2 cellular contexts compared by ENCODE assay signal in the genomic region with DNA sequence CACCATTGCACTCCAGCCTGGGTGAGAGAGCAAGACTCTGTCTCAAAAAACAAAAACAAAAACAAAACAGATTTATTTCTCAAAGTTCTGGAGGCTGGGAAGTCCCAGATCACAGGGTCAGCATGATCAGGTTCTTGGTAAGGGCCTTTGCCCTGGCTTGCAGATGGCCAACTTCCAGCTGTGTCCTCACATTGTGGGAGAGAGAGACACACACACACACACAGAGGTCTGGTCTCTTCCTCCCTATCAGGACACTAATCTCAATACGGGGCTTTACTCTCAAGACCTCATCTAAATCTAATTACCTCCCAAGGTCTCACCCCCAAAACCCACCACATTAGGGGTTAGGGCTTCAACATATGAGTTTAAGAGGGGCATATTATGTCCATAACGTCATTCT.
TF ChIP-seq lines count a peak whose summit lies in the region.

No MANE protein-coding gene starts in this region.

TF ChIP-seq in HCT116, 20 proteins besides CTCF, POLR2A, EP300 and RAD21 (continued from another document):
- TF ChIP-seq, protein P1, sequence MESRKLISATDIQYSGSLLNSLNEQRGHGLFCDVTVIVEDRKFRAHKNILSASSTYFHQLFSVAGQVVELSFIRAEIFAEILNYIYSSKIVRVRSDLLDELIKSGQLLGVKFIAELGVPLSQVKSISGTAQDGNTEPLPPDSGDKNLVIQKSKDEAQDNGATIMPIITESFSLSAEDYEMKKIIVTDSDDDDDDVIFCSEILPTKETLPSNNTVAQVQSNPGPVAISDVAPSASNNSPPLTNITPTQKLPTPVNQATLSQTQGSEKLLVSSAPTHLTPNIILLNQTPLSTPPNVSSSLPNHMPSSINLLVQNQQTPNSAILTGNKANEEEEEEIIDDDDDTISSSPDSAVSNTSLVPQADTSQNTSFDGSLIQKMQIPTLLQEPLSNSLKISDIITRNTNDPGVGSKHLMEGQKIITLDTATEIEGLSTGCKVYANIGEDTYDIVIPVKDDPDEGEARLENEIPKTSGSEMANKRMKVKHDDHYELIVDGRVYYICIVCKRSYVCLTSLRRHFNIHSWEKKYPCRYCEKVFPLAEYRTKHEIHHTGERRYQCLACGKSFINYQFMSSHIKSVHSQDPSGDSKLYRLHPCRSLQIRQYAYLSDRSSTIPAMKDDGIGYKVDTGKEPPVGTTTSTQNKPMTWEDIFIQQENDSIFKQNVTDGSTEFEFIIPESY (IDR thresholded peaks at IDR 0.05; ENCODE audit: extremely low read depth, insufficient replicate concordance, low read length), result no peak
- TF ChIP-seq EZH2phosphoT487 (IDR thresholded peaks at IDR 0.05; ENCODE audit: borderline replicate concordance), result no peak
- TF ChIP-seq TCF7L2 (IDR thresholded peaks at IDR 0.05; ENCODE audit: borderline replicate concordance, extremely low read depth, insufficient read depth, insufficient read length), result no peak
- TF ChIP-seq SRF (IDR thresholded peaks at IDR 0.05; ENCODE audit: low read depth), result no peak
- TF ChIP-seq CEBPB (IDR thresholded peaks at IDR 0.05; ENCODE audit: low read depth), result no peak
- TF ChIP-seq, protein P2, sequence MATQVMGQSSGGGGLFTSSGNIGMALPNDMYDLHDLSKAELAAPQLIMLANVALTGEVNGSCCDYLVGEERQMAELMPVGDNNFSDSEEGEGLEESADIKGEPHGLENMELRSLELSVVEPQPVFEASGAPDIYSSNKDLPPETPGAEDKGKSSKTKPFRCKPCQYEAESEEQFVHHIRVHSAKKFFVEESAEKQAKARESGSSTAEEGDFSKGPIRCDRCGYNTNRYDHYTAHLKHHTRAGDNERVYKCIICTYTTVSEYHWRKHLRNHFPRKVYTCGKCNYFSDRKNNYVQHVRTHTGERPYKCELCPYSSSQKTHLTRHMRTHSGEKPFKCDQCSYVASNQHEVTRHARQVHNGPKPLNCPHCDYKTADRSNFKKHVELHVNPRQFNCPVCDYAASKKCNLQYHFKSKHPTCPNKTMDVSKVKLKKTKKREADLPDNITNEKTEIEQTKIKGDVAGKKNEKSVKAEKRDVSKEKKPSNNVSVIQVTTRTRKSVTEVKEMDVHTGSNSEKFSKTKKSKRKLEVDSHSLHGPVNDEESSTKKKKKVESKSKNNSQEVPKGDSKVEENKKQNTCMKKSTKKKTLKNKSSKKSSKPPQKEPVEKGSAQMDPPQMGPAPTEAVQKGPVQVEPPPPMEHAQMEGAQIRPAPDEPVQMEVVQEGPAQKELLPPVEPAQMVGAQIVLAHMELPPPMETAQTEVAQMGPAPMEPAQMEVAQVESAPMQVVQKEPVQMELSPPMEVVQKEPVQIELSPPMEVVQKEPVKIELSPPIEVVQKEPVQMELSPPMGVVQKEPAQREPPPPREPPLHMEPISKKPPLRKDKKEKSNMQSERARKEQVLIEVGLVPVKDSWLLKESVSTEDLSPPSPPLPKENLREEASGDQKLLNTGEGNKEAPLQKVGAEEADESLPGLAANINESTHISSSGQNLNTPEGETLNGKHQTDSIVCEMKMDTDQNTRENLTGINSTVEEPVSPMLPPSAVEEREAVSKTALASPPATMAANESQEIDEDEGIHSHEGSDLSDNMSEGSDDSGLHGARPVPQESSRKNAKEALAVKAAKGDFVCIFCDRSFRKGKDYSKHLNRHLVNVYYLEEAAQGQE (IDR thresholded peaks at IDR 0.05; ENCODE audit: low read depth), result no peak
- TF ChIP-seq CBX3 (IDR thresholded peaks at IDR 0.05; ENCODE audit: low read depth), result no peak
- no peak for TF ChIP-seq YY1 (IDR thresholded peaks at IDR 0.05; ENCODE audit: extremely low read depth, insufficient replicate concordance, low read depth, low read length)
- no peak for TF ChIP-seq ZFX (IDR thresholded peaks at IDR 0.05)
- no peak for TF ChIP-seq JUND (IDR thresholded peaks at IDR 0.05)

TF ChIP-seq in K562, 482 proteins besides CTCF, POLR2A, EP300 and RAD21 (continued from another document):
- TF ChIP-seq, protein P3, sequence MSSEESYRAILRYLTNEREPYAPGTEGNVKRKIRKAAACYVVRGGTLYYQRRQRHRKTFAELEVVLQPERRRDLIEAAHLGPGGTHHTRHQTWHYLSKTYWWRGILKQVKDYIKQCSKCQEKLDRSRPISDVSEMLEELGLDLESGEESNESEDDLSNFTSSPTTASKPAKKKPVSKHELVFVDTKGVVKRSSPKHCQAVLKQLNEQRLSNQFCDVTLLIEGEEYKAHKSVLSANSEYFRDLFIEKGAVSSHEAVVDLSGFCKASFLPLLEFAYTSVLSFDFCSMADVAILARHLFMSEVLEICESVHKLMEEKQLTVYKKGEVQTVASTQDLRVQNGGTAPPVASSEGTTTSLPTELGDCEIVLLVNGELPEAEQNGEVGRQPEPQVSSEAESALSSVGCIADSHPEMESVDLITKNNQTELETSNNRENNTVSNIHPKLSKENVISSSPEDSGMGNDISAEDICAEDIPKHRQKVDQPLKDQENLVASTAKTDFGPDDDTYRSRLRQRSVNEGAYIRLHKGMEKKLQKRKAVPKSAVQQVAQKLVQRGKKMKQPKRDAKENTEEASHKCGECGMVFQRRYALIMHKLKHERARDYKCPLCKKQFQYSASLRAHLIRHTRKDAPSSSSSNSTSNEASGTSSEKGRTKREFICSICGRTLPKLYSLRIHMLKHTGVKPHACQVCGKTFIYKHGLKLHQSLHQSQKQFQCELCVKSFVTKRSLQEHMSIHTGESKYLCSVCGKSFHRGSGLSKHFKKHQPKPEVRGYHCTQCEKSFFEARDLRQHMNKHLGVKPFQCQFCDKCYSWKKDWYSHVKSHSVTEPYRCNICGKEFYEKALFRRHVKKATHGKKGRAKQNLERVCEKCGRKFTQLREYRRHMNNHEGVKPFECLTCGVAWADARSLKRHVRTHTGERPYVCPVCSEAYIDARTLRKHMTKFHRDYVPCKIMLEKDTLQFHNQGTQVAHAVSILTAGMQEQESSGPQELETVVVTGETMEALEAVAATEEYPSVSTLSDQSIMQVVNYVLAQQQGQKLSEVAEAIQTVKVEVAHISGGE (CRISPR knock-in tag; IDR thresholded peaks at IDR 0.05), result no peak
TF ChIP-seq in K562: peak in this region for 2.
